In the genomic region with DNA sequence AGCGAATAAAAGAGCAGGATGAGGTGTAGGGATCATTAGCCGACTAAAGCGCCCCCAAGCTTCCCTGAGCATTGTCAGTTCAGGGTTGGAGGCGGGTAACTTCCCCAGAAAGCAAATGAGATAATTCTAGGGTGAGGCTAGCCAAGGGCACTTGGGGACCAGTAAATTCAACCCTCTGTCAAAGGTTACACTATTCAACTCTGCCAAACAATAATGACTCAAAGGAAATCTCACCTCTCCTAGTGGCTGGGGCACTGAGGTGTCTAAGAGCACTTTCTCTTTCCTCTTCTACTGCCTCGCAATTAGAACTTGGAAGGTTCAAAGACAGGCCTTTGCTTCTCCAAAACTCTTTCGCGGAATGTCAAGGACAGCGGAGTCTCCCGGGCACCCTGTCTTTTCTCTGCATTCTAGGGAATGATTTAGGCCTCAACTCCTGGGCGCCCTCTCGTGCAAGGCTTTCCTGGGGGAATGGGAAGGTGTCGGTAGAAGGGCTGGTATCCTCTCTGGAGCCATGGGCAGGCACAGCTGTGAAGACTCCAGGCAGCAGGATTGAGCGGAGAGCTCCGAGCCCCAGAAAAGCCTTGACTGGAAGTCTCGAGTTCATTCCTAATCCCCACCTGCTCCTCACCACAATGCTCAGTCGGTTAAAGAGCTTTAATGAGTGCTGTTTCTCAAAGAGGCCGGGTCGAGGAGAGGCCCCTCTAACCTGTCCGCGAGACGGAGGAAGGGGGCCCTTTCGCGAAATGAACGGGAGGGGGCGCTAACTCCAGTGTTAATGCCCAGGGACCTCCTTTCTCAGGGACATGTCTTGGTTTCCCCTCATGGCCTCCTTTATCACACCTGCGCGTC, we compare ENCODE assay signal across 16 cellular contexts. TPM values are rescaled to one million over a fixed set of nuclear protein-coding genes. Genes with fewer than 3 reads are reported as not detected.
A peak's percentile ranks its signal among the peaks of the same experiment; 100 is the strongest.
DNase-seq lines count a peak whose midpoint lies in the region; ATAC-seq and TF ChIP-seq lines count a peak whose summit lies in the region.
"Had no signal": no experiment of that assay in that cellular context is flagged by ENCODE, and none has a peak within 500 bp of the region (broad histone marks: within the 10 kb centered on the region; RNA-seq: fewer than 3 reads in every experiment).

No MANE protein-coding gene starts in this region.

- DNase-seq in ELF-1 (ENCODE audit: low read depth, low spot score) (peak; percentile 86), HFF-Myc (ENCODE audit: extremely low read depth, low read depth) (no peak), cardiac fibroblast (ENCODE audit: low read depth in 2 of 2) (no peak), islet precursor cell (peak; percentile 75), foreskin keratinocyte (no peak)
- DNase-seq: activated CD4-positive, alpha-beta T cell treated with anti-CD3 and anti-CD28 coated beads for 1 hour; activated T-cell treated with anti-CD3 and anti-CD28 coated beads, Interleukin-2, amount 50 U/mL, for 72 hours; amygdala; DMS79 treated with DMSO at 0.1 percent for 48 hours; NCI-H226; right cardiac atrium; stimulated activated CD4-positive, alpha-beta T cell treated with anti-CD3 and anti-CD28 coated beads, Interleukin-4, amount 100 ng/mL, for 1 hour had no signal

- H3K27ac ChIP-seq in foreskin keratinocyte = no peak overlapping the region

- TF ChIP-seq CTCF in HFF-Myc (IDR thresholded peaks at IDR 0.05; ENCODE audit: low read depth, low read length, missing control alignments) (peak; percentile 41), cardiac fibroblast (IDR thresholded peaks at IDR 0.05; ENCODE audit: low read depth, low read length) (peak; percentile 1), foreskin keratinocyte (conservative IDR thresholded peaks at IDR 0.05) (no peak)

- no peaks in the 10 kb centered on the region for H3K4me1 ChIP-seq in foreskin keratinocyte

- ATAC-seq in foreskin keratinocyte (no peak), HG02798 (IDR thresholded peaks at IDR 0.05; ENCODE audit: poor library complexity, unreplicated experiment) (no peak), GM19351 (IDR thresholded peaks at IDR 0.05; ENCODE audit: unreplicated experiment) (no peak)
- no peak for ATAC-seq in activated CD4-positive, CD25-positive, alpha-beta regulatory T cell treated with anti-CD3 and anti-CD28 coated beads, Interleukin-2, amount 50 U/mL, for 24 hours
- ATAC-seq: activated T-cell treated with anti-CD3 and anti-CD28 coated beads, Interleukin-2, amount 50 U/mL, for 72 hours; right cardiac atrium; stimulated activated effector memory CD8-positive, alpha-beta T cell treated with anti-CD3 and anti-CD28 coated beads, Interleukin-12 subunit alpha, Interleukin-12 subunit beta, amount 100 ng/mL, for 72 hours had no signal

- H3K4me3 ChIP-seq in HFF-Myc (replicated peaks; ENCODE audit: low read depth, low read length) (no peak overlapping the region), cardiac fibroblast (replicated peaks in 1 of 2; ENCODE audit: low read depth in 2 of 2, low read length in 2 of 2) (no peak overlapping the region)

- peaks cover 98% of the 10 kb centered on the region for H3K27me3 ChIP-seq in foreskin keratinocyte

RNA-seq across cellular contexts. Expression of gene ZIC4, which starts 21.9 kb away (rescaled TPM):
- not detected in 2 replicates for total RNA-seq in foreskin keratinocyte
- polyA plus RNA-seq in foreskin keratinocyte = not detected in 2 replicates
- total RNA-seq: activated T-cell treated with anti-CD3 and anti-CD28 coated beads, Interleukin-2, amount 50 U/mL, for 72 hours; right cardiac atrium had no signal
- polyA plus RNA-seq: right cardiac atrium had no signal

RNA-seq across cellular contexts. Expression of gene ZIC1, which starts 24.7 kb away (rescaled TPM):
- total RNA-seq in foreskin keratinocyte = not detected in 2 replicates
- not detected in 2 replicates for polyA plus RNA-seq in foreskin keratinocyte
- total RNA-seq: activated T-cell treated with anti-CD3 and anti-CD28 coated beads, Interleukin-2, amount 50 U/mL, for 72 hours had no signal
- polyA plus RNA-seq: right cardiac atrium had no signal

Comparison
In these comparisons a context has a peak if more than half of its experiments do, and no peak if none do; other contexts are left out.
1. DNase-seq: peak in ELF-1 (single experiment) and islet precursor cell (single experiment); none in HFF-Myc (single experiment), cardiac fibroblast (0 of 2) and foreskin keratinocyte (0 of 2).